Comparison of ENCODE assay signal across 8 cellular contexts in the genomic region with DNA sequence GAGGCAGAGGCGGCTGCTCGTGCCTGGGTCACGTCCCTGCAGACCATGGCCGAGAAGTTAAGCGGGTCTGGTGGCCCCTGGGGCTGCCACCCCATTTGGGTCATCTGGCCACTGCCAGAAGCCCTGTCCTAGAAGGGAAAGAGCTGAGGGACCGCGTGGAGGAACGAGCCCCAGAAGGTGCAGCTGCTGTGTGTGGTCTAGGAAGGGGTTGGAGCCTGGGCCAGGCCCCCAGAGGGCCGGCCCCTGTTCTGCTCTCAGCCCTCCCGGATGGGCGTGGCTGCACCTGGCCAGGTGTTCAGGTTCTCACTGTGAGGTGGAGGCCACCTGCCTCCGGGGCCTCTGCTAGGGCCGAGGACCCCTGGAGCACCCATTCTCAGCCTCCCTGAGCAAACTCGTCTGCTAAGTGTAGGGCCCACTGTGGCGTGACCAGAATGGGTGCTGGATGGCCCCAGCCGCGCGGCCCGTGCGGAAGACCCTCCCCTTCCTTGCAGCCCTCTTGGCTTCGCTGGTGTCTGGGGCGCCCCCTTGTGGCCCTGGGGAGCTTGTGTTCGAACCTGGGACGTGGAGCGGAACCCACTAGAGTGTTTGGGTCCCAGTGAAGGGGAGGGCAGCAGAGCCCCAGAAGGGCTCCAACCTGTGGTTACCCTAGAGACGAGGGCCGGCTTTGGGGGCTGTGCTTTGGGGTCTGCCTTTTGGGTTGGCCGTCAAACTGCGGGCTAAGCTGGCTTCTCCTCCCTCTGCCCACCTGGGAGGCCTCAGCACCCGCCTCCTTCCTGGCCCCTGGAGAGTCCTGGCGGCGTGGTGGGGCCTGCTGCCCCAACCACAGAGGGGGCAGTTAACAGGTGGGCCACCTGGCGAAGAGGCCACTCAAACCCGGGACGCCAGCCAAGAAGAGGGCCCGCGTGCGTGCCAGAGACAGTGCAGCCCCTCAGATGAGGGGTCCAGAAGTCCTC. TPM values are rescaled to one million over a fixed set of nuclear protein-coding genes. Genes with fewer than 3 reads are reported as not detected.
A peak's percentile ranks its signal among the peaks of the same experiment; 100 is the strongest.
DNase-seq lines count a peak whose midpoint lies in the region; ATAC-seq and TF ChIP-seq lines count a peak whose summit lies in the region.

No MANE protein-coding gene starts in this region.

- ATAC-seq in HG02588 (IDR thresholded peaks at IDR 0.05; ENCODE audit: unreplicated experiment), result no peak

- BruUV-seq in MCF 10A (replicated peaks; lab: Mats Ljungman, UMichigan), result no TSS peak

- H3K4me1 Mint-ChIP-seq in MCF 10A (ENCODE audit: insufficient read depth, unreplicated experiment), result peaks cover 5% of the 10 kb centered on the region

- peaks cover 21% of the 10 kb centered on the region for H3K36me3 Mint-ChIP-seq in MCF 10A (ENCODE audit: insufficient read depth, unreplicated experiment)

- intact Hi-C loops in MCF 10A (cut with micrococcal nuclease), result loop anchor here (1.0 to 2.0 kb wide), 3 partner anchors 37 to 406 kb away; no protein-coding TSS in a partner anchor

- peak; percentile 38 for DNase-seq in SKM-1 treated with dmso at 0.1 percent for 144 hours (lab: John Stamatoyannopoulos, UW; ENCODE audit: unreplicated experiment)
- DNase-seq in SKM-1 (lab: John Stamatoyannopoulos, UW; ENCODE audit: unreplicated experiment), result no peak
- DNase-seq in NCI-H2081 (lab: John Stamatoyannopoulos, UW), result peak; percentile 90 to 91
- DNase-seq in UCSD-AML1 (lab: John Stamatoyannopoulos, UW; ENCODE audit: unreplicated experiment), result peak; percentile 86
- peak; percentile 67 for DNase-seq in MCF 10A (ENCODE audit: unreplicated experiment)
- DNase-seq in islet precursor cell, result peak; percentile 94
- DNase-seq in stimulated activated CD4-positive, alpha-beta T cell treated with anti-CD3 and anti-CD28 coated beads, Interleukin-2, amount 100 ng/mL, for 48 hours, result peak; percentile 80 to 84

- no peak overlapping the region for H3K27ac Mint-ChIP-seq in MCF 10A (ENCODE audit: low read depth, unreplicated experiment)

- CTCF ChIA-PET in MCF 10A (lab: Yijun Ruan, JAX), result interaction anchor here (0.5 to 2.9 kb wide), 16 partner anchors 10 to 1105 kb away, joined by 3 to 21 read pairs (median 4); no protein-coding TSS in a partner anchor

- POLR2A ChIA-PET in MCF 10A (lab: Yijun Ruan, JAX), result interaction anchor here (0.7 to 1.0 kb wide), 3 partner anchors 10 to 399 kb away, joined by 3 to 5 read pairs (median 4); no protein-coding TSS in a partner anchor

- no peaks in the 10 kb centered on the region for H3K27me3 Mint-ChIP-seq in MCF 10A (ENCODE audit: insufficient read depth, unreplicated experiment)

- H3K4me3 Mint-ChIP-seq in MCF 10A (ENCODE audit: unreplicated experiment), result peak overlapping the region; percentile 67

- peak; percentile 85 for TF ChIP-seq CTCF in MCF 10A (IDR thresholded peaks at IDR 0.05; ENCODE audit: unreplicated experiment)

- no peaks in the 10 kb centered on the region for H3K9me3 Mint-ChIP-seq in MCF 10A (ENCODE audit: unreplicated experiment)

RNA-seq across cellular contexts. Expression of gene LRCOL1, which starts 49.3 kb away (rescaled TPM):
- not detected in 2 replicates for total RNA-seq in MCF 10A (2022)

RNA-seq across cellular contexts. Expression of gene P2RX2, which starts 57.5 kb away (rescaled TPM):
- not detected in 2 replicates for total RNA-seq in MCF 10A (2022)
